ENCODE assay signal across 15 cellular contexts in the genomic region with DNA sequence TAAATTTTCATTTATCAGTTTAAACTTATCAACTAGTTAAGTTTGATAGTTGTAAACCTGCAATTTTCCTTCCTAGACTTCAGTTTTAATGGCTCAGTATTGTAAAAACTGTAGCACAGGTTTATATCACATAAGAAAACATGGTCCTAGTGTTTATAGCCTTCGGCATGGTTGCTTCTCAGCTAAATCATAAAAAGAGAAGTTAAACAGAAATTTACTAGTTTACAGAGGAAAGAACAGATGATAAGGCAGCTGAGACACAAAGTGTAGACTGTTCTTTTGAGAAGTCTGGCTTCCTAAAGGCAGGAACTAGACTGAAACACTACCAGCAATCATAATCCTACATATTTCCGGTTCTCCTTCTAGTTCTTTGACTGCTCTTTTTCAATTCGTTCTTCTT.
"Had no signal": no experiment of that assay in that cellular context is flagged by ENCODE, and none has a peak within 500 bp of the region (broad histone marks: within the 10 kb centered on the region; RNA-seq: fewer than 3 reads in every experiment).

No MANE protein-coding gene starts in this region.

- H3K4me1 Mint-ChIP-seq: activated naive CD8-positive, alpha-beta T cell treated with anti-CD3 and anti-CD28 coated beads, Interleukin-2, amount 10 ng/mL, durations not matched to agents 7 days and 5 days; brain; naive thymus-derived CD4-positive, alpha-beta T cell; stimulated activated effector memory CD8-positive, alpha-beta T cell treated with anti-CD3 and anti-CD28 coated beads, Interleukin-12 subunit alpha, Interleukin-12 subunit beta, amount 100 ng/mL, for 72 hours had no signal

- H3K9me3 Mint-ChIP-seq: activated naive CD8-positive, alpha-beta T cell treated with anti-CD3 and anti-CD28 coated beads, Interleukin-2, amount 10 ng/mL, durations not matched to agents 7 days and 5 days; activated T-helper 1 cell treated with anti-CD3 and anti-CD28 coated beads, Interleukin-12 subunit alpha, Interleukin-12 subunit beta, Interleukin-2, Interleukin-4 antibody, amounts not matched to agents 30 ng/mL and 10 ng/mL and 1 ng/mL, durations not matched to agents 14 hours and 24 hours and 36 hours; brain; naive thymus-derived CD4-positive, alpha-beta T cell; stimulated activated effector memory CD8-positive, alpha-beta T cell treated with anti-CD3 and anti-CD28 coated beads, Interleukin-12 subunit alpha, Interleukin-12 subunit beta, amount 100 ng/mL, for 72 hours; T-helper 1 cell treated with Interleukin-12 subunit alpha and Interleukin-12 subunit beta and Interleukin-4 antibody, amounts not matched to agents 30 μg/mL and 1 μg/mL, for 36 hours had no signal

- ATAC-seq: gastrocnemius medialis; heart right ventricle; naive thymus-derived CD4-positive, alpha-beta T cell; pancreas; stimulated activated effector memory CD8-positive, alpha-beta T cell treated with anti-CD3 and anti-CD28 coated beads, Interleukin-12 subunit alpha, Interleukin-12 subunit beta, amount 100 ng/mL, for 72 hours had no signal

- H3K27me3 Mint-ChIP-seq: activated naive CD8-positive, alpha-beta T cell treated with anti-CD3 and anti-CD28 coated beads, Interleukin-2, amount 10 ng/mL, durations not matched to agents 7 days and 5 days; brain; naive thymus-derived CD4-positive, alpha-beta T cell had no signal

- H3K27me3 ChIP-seq: gastrocnemius medialis, heart right ventricle, pancreas had no signal

- H3K4me3 Mint-ChIP-seq: activated naive CD8-positive, alpha-beta T cell treated with anti-CD3 and anti-CD28 coated beads, Interleukin-2, amount 10 ng/mL, durations not matched to agents 7 days and 5 days; activated T-helper 1 cell treated with anti-CD3 and anti-CD28 coated beads, Interleukin-12 subunit alpha, Interleukin-12 subunit beta, Interleukin-2, Interleukin-4 antibody, amounts not matched to agents 30 ng/mL and 10 ng/mL and 1 ng/mL, durations not matched to agents 14 hours and 24 hours and 36 hours; brain; naive thymus-derived CD4-positive, alpha-beta T cell; stimulated activated effector memory CD8-positive, alpha-beta T cell treated with anti-CD3 and anti-CD28 coated beads, Interleukin-12 subunit alpha, Interleukin-12 subunit beta, amount 100 ng/mL, for 72 hours; T-helper 1 cell treated with Interleukin-12 subunit alpha and Interleukin-12 subunit beta and Interleukin-4 antibody, amounts not matched to agents 30 μg/mL and 1 μg/mL, for 36 hours had no signal

- H3K27ac ChIP-seq: gastrocnemius medialis, heart right ventricle, pancreas had no signal

- H3K36me3 Mint-ChIP-seq: activated naive CD8-positive, alpha-beta T cell treated with anti-CD3 and anti-CD28 coated beads, Interleukin-2, amount 10 ng/mL, durations not matched to agents 7 days and 5 days had no signal

- H3K27ac Mint-ChIP-seq: activated naive CD8-positive, alpha-beta T cell treated with anti-CD3 and anti-CD28 coated beads, Interleukin-2, amount 10 ng/mL, durations not matched to agents 7 days and 5 days; activated T-helper 1 cell treated with anti-CD3 and anti-CD28 coated beads, Interleukin-12 subunit alpha, Interleukin-12 subunit beta, Interleukin-2, Interleukin-4 antibody, amounts not matched to agents 30 ng/mL and 10 ng/mL and 1 ng/mL, durations not matched to agents 14 hours and 24 hours and 36 hours; brain; stimulated activated effector memory CD8-positive, alpha-beta T cell treated with anti-CD3 and anti-CD28 coated beads, Interleukin-12 subunit alpha, Interleukin-12 subunit beta, amount 100 ng/mL, for 72 hours; T-helper 1 cell treated with Interleukin-12 subunit alpha and Interleukin-12 subunit beta and Interleukin-4 antibody, amounts not matched to agents 30 μg/mL and 1 μg/mL, for 36 hours had no signal

- H3K4me1 ChIP-seq: gastrocnemius medialis, pancreas had no signal

- H3K4me3 ChIP-seq: gastrocnemius medialis, heart right ventricle, pancreas had no signal

- DNase-seq: activated CD4-positive, alpha-beta T cell treated with anti-CD3 and anti-CD28 coated beads, Interleukin-2, amount 50 U/mL, for 1 hour; activated CD8-positive, alpha-beta memory T cell treated with anti-CD3 and anti-CD28 coated beads for 24 hours; activated naive CD8-positive, alpha-beta T cell treated with anti-CD3 and anti-CD28 coated beads, Interleukin-2, amount 10 ng/mL, durations not matched to agents 7 days and 5 days; central memory CD4-positive, alpha-beta T cell; cortex of kidney; effector CD4-positive, alpha-beta T cell; gastrocnemius medialis; heart right ventricle; naive thymus-derived CD4-positive, alpha-beta T cell; pancreas; stimulated activated CD4-positive, alpha-beta T cell treated with anti-CD3 and anti-CD28 coated beads, Interleukin-12 subunit alpha, Interleukin-12 subunit beta, amount 100 ng/mL, for 4 hours had no signal

- H3K9me3 ChIP-seq: gastrocnemius medialis, heart right ventricle, pancreas had no signal
